In genomic region chr2:10233131-10234012, GRCh38 we compare ENCODE assay signal across 1 cellular context.
TF ChIP-seq lines count a peak whose summit lies in the region.

No MANE protein-coding gene starts in this region.

TF ChIP-seq in HepG2, 621 proteins besides CTCF, POLR2A, EP300 and RAD21 (continued from another document):
- TF ChIP-seq PAXIP1 (CRISPR knock-in tag; conservative IDR thresholded peaks at IDR 0.05) (no peak), ATM (IDR thresholded peaks at IDR 0.05; ENCODE audit: borderline replicate concordance) (peak; percentile 23; the same call in 1 of the 2 replicates), FOSL1 (CRISPR knock-in tag; IDR thresholded peaks at IDR 0.05; ENCODE audit: borderline replicate concordance) (no peak), TFE3 (CRISPR knock-in tag; IDR thresholded peaks at IDR 0.05) (no peak), STAT6 (CRISPR knock-in tag; IDR thresholded peaks at IDR 0.05; ENCODE audit: borderline replicate concordance) (no peak), JUN (CRISPR knock-in tag; IDR thresholded peaks at IDR 0.05) (no peak), JARID2 (CRISPR knock-in tag; IDR thresholded peaks at IDR 0.05; ENCODE audit: insufficient replicate concordance) (no peak), SOX5 (CRISPR knock-in tag; IDR thresholded peaks at IDR 0.05; ENCODE audit: borderline replicate concordance) (no peak), TBP (CRISPR knock-in tag; IDR thresholded peaks at IDR 0.05) (no peak), MNT (IDR thresholded peaks at IDR 0.05) (peak; percentile 36), FOXK2 (IDR thresholded peaks at IDR 0.05) (0 out of 2 replicates have a peak, but pooled peaks have one; percentile 29), CREB1 (IDR thresholded peaks at IDR 0.05) (peak; percentile 24; the same call in 1 of the 2 replicates), CREB1 (CRISPR knock-in tag; IDR thresholded peaks at IDR 0.05) (no peak), AHR (CRISPR knock-in tag; IDR thresholded peaks at IDR 0.05) (no peak), IKZF1 (IDR thresholded peaks at IDR 0.05) (0 out of 2 replicates have a peak, but pooled peaks have one; percentile 61), FOXA1 (IDR thresholded peaks at IDR 0.05) (peak; percentile 11; the same call in 1 of the 2 replicates), FOXA1 (CRISPR knock-in tag; IDR thresholded peaks at IDR 0.05) (no peak), XBP1 (CRISPR knock-in tag; IDR thresholded peaks at IDR 0.05) (no peak), TCF12 (IDR thresholded peaks at IDR 0.05) (no peak), TCF12 (CRISPR knock-in tag; IDR thresholded peaks at IDR 0.05) (no peak), ZBTB7A (CRISPR knock-in tag; IDR thresholded peaks at IDR 0.05) (peak; percentile 38; the same call in 1 of the 2 replicates), NBN (conservative IDR thresholded peaks at IDR 0.05) (0 out of 2 replicates have a peak, but pooled peaks have one; percentile 20), KDM2A (CRISPR knock-in tag; IDR thresholded peaks at IDR 0.05; ENCODE audit: borderline replicate concordance, low read depth) (no peak), FOXP1 (IDR thresholded peaks at IDR 0.05) (peak; percentile 59; the same call in 1 of the 2 replicates), FOXP1 (CRISPR knock-in tag; IDR thresholded peaks at IDR 0.05) (no peak), ZNF382 (CRISPR knock-in tag; IDR thresholded peaks at IDR 0.05; ENCODE audit: borderline replicate concordance) (no peak), ZNF644 (CRISPR knock-in tag; IDR thresholded peaks at IDR 0.05; ENCODE audit: low read depth) (no peak), NONO (IDR thresholded peaks at IDR 0.05) (0 out of 2 replicates have a peak, but pooled peaks have one; percentile 67), NONO (CRISPR knock-in tag; conservative IDR thresholded peaks at IDR 0.05) (no peak), TSC22D2 (CRISPR knock-in tag; IDR thresholded peaks at IDR 0.05; ENCODE audit: borderline replicate concordance) (no peak), ZNF747 (CRISPR knock-in tag; IDR thresholded peaks at IDR 0.05; ENCODE audit: borderline replicate concordance) (no peak)
